ENCODE assay signal across 2 cellular contexts in the genomic region with DNA sequence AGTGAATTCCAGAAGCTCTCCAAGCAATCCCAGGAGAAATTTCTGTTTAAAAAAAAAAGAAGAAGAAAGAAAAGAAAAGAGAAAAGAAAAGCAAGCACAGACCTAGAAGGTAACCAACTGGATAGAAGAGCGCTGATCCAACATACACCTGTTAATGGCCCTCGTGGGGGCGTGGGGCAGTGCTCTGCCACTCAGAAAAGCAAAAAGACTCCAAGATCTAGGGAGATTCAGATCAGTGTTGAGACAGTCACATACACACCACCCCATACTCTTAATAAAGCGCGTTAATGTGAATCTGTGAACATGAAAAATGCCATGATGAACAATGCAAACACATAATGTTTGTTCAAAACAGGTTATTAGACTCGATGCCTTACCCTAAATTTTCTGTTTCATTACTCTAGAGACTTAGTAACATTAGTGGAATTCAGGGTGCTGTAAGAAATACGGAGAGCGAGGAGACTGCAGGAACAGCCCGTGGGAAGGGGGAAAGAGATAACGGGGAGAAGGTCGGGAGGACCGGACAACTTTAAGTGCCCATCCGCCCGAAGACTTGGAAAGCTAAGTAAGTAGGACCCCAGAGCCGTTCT.
TF ChIP-seq lines count a peak whose summit lies in the region.

No MANE protein-coding gene starts in this region.

TF ChIP-seq in HEK293, 187 proteins besides CTCF, POLR2A, EP300 and RAD21 (continued from another document):
- TF ChIP-seq IKZF3 (tag by site-specific recombination; IDR thresholded peaks at IDR 0.05): 0 out of 2 replicates have a peak, but pooled peaks have one; percentile 8
- TF ChIP-seq, protein P1, sequence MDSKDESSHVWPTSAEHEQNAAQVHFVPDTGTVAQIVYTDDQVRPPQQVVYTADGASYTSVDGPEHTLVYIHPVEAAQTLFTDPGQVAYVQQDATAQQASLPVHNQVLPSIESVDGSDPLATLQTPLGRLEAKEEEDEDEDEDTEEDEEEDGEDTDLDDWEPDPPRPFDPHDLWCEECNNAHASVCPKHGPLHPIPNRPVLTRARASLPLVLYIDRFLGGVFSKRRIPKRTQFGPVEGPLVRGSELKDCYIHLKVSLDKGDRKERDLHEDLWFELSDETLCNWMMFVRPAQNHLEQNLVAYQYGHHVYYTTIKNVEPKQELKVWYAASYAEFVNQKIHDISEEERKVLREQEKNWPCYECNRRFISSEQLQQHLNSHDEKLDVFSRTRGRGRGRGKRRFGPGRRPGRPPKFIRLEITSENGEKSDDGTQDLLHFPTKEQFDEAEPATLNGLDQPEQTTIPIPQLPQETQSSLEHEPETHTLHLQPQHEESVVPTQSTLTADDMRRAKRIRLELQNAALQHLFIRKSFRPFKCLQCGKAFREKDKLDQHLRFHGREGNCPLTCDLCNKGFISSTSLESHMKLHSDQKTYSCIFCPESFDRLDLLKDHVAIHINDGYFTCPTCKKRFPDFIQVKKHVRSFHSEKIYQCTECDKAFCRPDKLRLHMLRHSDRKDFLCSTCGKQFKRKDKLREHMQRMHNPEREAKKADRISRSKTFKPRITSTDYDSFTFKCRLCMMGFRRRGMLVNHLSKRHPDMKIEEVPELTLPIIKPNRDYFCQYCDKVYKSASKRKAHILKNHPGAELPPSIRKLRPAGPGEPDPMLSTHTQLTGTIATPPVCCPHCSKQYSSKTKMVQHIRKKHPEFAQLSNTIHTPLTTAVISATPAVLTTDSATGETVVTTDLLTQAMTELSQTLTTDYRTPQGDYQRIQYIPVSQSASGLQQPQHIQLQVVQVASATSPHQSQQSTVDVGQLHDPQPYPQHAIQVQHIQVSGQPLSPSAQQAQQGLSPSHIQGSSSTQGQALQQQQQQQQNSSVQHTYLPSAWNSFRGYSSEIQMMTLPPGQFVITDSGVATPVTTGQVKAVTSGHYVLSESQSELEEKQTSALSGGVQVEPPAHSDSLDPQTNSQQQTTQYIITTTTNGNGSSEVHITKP (tag by site-specific recombination; IDR thresholded peaks at IDR 0.05): peak; percentile 89; the same call in 1 of the 2 replicates
- TF ChIP-seq SCRT2 (tag by site-specific recombination; IDR thresholded peaks at IDR 0.05): peak; percentile 75

TF ChIP-seq in SK-N-SH, 30 proteins besides CTCF, POLR2A, EP300 and RAD21 (continued from another document):
- peak; percentile 28; the same call in 1 of the 2 replicates for TF ChIP-seq GATA2 (CRISPR knock-in tag; IDR thresholded peaks at IDR 0.05)
- no peak for TF ChIP-seq NFIC (IDR thresholded peaks at IDR 0.05; ENCODE audit: borderline replicate concordance)
- TF ChIP-seq FOXM1 (IDR thresholded peaks at IDR 0.05; ENCODE audit: low read depth): no peak
- no peak for TF ChIP-seq ELF1 (IDR thresholded peaks at IDR 0.05)
